In genomic region chr22:47606426-47606825, GRCh38 we compare ENCODE assay signal across 26 cellular contexts.
"Had no signal": no experiment of that assay in that cellular context is flagged by ENCODE, and none has a peak within 500 bp of the region (broad histone marks: within the 10 kb centered on the region; RNA-seq: fewer than 3 reads in every experiment).

No MANE protein-coding gene starts in this region.

- H3K27me3 Mint-ChIP-seq: activated naive CD4-positive, alpha-beta T cell treated with anti-CD3 and anti-CD28 coated beads, Interleukin-2, amount 10 ng/mL, durations not matched to agents 7 days and 5 days; progenitor cell of endocrine pancreas had no signal

- H3K4me1 Mint-ChIP-seq: activated naive CD4-positive, alpha-beta T cell treated with anti-CD3 and anti-CD28 coated beads, Interleukin-2, amount 10 ng/mL, durations not matched to agents 7 days and 5 days; activated naive CD8-positive, alpha-beta T cell treated with anti-CD3 and anti-CD28 coated beads, Interleukin-2, amount 10 ng/mL, durations not matched to agents 7 days and 5 days; nephron had no signal

- H3K27ac Mint-ChIP-seq: activated naive CD4-positive, alpha-beta T cell treated with anti-CD3 and anti-CD28 coated beads, Interleukin-2, amount 10 ng/mL, durations not matched to agents 7 days and 5 days; activated naive CD8-positive, alpha-beta T cell treated with anti-CD3 and anti-CD28 coated beads, Interleukin-2, amount 10 ng/mL, durations not matched to agents 7 days and 5 days; activated T-cell treated with anti-CD3 and anti-CD28 coated beads, Interleukin-2, amount 50 U/mL, for 72 hours; effector memory CD8-positive, alpha-beta T cell; nephron; progenitor cell of endocrine pancreas; T-helper 2 cell treated with Interferon-gamma antibody and Interleukin-4, amounts not matched to agents 5 μg/mL and 100 μg/mL, for 36 hours had no signal

- H3K36me3 Mint-ChIP-seq: activated naive CD4-positive, alpha-beta T cell treated with anti-CD3 and anti-CD28 coated beads, Interleukin-2, amount 10 ng/mL, durations not matched to agents 7 days and 5 days; activated naive CD8-positive, alpha-beta T cell treated with anti-CD3 and anti-CD28 coated beads, Interleukin-2, amount 10 ng/mL, durations not matched to agents 7 days and 5 days; brain had no signal

- H3K27ac ChIP-seq: ascending aorta, cardiac muscle cell, gastroesophageal sphincter, hepatocyte, transverse colon, uterus had no signal

- H3K27me3 ChIP-seq: ascending aorta, cardiac muscle cell, hepatocyte had no signal

- H3K4me3 Mint-ChIP-seq: activated naive CD4-positive, alpha-beta T cell treated with anti-CD3 and anti-CD28 coated beads, Interleukin-2, amount 10 ng/mL, durations not matched to agents 7 days and 5 days; activated naive CD8-positive, alpha-beta T cell treated with anti-CD3 and anti-CD28 coated beads, Interleukin-2, amount 10 ng/mL, durations not matched to agents 7 days and 5 days; activated T-cell treated with anti-CD3 and anti-CD28 coated beads, Interleukin-2, amount 50 U/mL, for 72 hours; brain; effector memory CD8-positive, alpha-beta T cell; nephron; T-helper 2 cell treated with Interferon-gamma antibody and Interleukin-4, amounts not matched to agents 5 μg/mL and 100 μg/mL, for 36 hours had no signal

- DNase-seq: activated CD4-positive, alpha-beta T cell treated with anti-CD3 and anti-CD28 coated beads for 4 hours; activated CD4-positive, alpha-beta T cell treated with anti-CD3 and anti-CD28 coated beads, Interleukin-2, amount 50 U/mL, for 4 hours; activated CD4-positive, CD25-positive, alpha-beta regulatory T cell; activated naive CD4-positive, alpha-beta T cell treated with anti-CD3 and anti-CD28 coated beads, Interleukin-2, amount 10 ng/mL, durations not matched to agents 7 days and 5 days; activated naive CD8-positive, alpha-beta T cell treated with anti-CD3 and anti-CD28 coated beads, Interleukin-2, amount 10 ng/mL, durations not matched to agents 7 days and 5 days; activated T-cell treated with anti-CD3 and anti-CD28 coated beads for 4 hours; activated T-cell treated with anti-CD3 and anti-CD28 coated beads, Interleukin-2, amount 50 U/mL, for 72 hours; cortex of kidney; effector memory CD8-positive, alpha-beta T cell; mesenchymal stem cell; stimulated activated CD4-positive, alpha-beta T cell treated with anti-CD3 and anti-CD28 coated beads, Interleukin-15, amount 100 ng/mL, for 24 hours; stimulated activated CD4-positive, alpha-beta T cell treated with anti-CD3 and anti-CD28 coated beads, Interleukin-2, amount 100 ng/mL, for 24 hours; stimulated activated naive CD4-positive, alpha-beta T cell; T-helper 1 cell; transverse colon; uterus had no signal

- H3K4me1 ChIP-seq: ascending aorta, gastroesophageal sphincter, transverse colon, uterus had no signal

- ATAC-seq: activated T-cell treated with anti-CD3 and anti-CD28 coated beads, Interleukin-2, amount 50 U/mL, for 72 hours; effector memory CD8-positive, alpha-beta T cell; gastroesophageal sphincter; left colon had no signal

- H3K9me3 ChIP-seq: ascending aorta, transverse colon, uterus had no signal

- H3K9me3 Mint-ChIP-seq: activated naive CD8-positive, alpha-beta T cell treated with anti-CD3 and anti-CD28 coated beads, Interleukin-2, amount 10 ng/mL, durations not matched to agents 7 days and 5 days; T-helper 2 cell treated with Interferon-gamma antibody and Interleukin-4, amounts not matched to agents 5 μg/mL and 100 μg/mL, for 36 hours had no signal

- H3K79me2 ChIP-seq: hepatocyte had no signal

- H3K4me2 ChIP-seq: hepatocyte, smooth muscle cell had no signal

- H2AFZ ChIP-seq: hepatocyte had no signal

- H3K36me3 ChIP-seq: ascending aorta, cardiac muscle cell, gastroesophageal sphincter, transverse colon, uterus had no signal

- H3K4me3 ChIP-seq: ascending aorta, cardiac muscle cell, gastroesophageal sphincter, hepatocyte, smooth muscle cell, transverse colon, uterus had no signal
